ENCODE assay signal across 1 cellular context in the genomic region with DNA sequence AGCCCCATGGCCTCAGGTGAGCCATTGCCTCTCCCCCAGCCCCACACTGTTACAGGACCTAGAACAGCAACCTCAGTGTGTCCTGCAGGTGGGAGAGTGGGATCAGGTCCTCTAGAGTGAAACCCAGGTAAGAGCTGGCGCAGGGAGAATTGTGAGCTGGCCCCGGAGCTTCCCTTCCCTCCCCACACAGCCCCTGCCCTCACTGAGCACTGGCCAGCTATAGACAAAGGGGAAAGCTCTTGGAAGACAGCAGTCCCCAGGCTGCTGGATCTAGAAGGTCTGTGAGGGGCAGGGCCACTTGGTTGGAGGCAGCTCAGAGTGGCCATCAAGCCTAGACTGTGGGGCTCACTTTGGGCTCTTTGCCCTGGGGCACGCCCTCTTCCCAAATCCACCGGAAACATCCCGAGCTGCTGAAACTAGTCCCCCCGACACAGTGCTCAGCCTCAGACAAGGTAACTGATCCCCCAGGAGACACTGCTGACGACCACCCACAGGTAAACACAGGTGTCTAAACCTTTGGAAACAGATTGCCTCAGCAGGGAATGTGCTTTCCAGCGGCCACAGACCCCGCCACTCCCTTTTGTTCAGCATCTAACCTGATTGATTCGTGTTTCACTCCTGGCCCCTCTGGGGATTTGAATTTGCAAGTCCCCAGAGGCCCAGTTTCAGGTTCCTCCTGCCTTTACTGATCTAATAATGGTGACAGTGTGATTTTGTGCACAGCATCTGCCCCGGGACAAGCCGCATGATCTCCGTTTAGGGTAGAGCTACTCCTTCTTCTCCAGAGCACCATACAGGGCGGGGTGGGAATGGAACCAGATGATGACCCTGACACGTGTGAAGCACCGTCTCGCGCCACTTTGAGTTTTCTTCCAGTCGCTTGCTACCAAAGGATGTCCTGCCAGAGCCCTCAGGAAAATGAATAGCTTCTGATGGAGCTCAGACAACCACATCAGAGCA.
A peak's percentile ranks its signal among the peaks of the same experiment; 100 is the strongest.
TF ChIP-seq lines count a peak whose summit lies in the region.

No MANE protein-coding gene starts in this region.

TF ChIP-seq in GM12878, 131 proteins besides CTCF, POLR2A, EP300 and RAD21:
- peak; percentile 40 for TF ChIP-seq MEF2B (IDR thresholded peaks at IDR 0.05; ENCODE audit: partially characterized antibody, poor library complexity, severe bottlenecking)
- TF ChIP-seq, protein P1, sequence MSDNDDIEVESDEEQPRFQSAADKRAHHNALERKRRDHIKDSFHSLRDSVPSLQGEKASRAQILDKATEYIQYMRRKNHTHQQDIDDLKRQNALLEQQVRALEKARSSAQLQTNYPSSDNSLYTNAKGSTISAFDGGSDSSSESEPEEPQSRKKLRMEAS (IDR thresholded peaks at IDR 0.05; ENCODE audit: low read depth, low read length): no peak
TF ChIP-seq in GM12878: peak in this region for 1.
